In the genomic region with DNA sequence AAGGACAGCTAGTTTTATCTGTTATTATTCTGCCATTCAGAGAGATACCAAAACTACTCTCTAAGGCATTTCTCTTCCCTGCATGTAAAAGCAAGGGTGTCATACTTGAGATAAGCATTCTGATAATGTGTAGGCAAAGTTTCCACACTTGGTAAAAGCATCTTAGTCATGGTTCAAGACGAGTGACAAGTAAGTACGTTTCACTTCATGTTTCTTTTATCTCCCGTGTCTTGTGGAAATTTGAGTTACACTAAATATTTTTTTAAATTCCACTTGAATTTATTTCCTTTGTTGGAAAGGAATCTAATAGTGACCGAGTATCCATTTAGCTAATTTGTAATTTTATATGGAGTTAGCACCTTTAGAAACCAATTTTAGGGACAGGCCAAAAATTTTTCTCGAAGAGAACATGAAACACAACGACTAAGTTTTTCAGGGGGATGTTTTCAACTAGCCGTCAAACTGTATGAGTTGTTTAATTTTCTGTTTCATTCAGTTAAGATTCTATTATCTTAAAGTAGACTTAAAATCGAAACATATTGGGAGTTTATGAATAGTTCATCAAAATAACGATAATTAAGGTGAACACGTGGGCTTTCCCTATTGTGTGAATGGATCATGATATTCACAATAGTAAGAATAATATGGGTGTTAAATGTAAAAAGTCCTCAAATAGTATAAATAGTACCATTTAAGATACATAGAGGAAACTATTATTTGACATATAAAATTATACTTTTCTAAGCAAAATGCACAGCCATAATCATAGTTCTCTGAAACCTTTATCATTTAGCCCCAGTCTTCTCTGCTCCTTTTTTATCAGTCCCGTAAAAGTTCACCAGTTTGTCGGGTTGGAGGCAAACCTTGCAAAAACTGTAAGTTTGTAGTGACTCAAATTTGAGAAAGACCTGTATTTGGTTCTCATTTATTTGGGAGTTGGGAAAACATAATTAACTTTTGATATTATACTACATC, we compare ENCODE assay signal across 1 cellular context.
TF ChIP-seq lines count a peak whose summit lies in the region.

No MANE protein-coding gene starts in this region.

TF ChIP-seq in K562, 482 proteins besides CTCF, POLR2A, EP300 and RAD21 (continued from another document and continues in another):
- TF ChIP-seq, protein P1, sequence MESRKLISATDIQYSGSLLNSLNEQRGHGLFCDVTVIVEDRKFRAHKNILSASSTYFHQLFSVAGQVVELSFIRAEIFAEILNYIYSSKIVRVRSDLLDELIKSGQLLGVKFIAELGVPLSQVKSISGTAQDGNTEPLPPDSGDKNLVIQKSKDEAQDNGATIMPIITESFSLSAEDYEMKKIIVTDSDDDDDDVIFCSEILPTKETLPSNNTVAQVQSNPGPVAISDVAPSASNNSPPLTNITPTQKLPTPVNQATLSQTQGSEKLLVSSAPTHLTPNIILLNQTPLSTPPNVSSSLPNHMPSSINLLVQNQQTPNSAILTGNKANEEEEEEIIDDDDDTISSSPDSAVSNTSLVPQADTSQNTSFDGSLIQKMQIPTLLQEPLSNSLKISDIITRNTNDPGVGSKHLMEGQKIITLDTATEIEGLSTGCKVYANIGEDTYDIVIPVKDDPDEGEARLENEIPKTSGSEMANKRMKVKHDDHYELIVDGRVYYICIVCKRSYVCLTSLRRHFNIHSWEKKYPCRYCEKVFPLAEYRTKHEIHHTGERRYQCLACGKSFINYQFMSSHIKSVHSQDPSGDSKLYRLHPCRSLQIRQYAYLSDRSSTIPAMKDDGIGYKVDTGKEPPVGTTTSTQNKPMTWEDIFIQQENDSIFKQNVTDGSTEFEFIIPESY (CRISPR knock-in tag; IDR thresholded peaks at IDR 0.05): no peak
- TF ChIP-seq THRAP3 (IDR thresholded peaks at IDR 0.05; ENCODE audit: borderline replicate concordance): 0 out of 2 replicates have a peak, but pooled peaks have one; percentile 56
- no peak for TF ChIP-seq U2AF2 (optimal IDR thresholded peaks at IDR 0.05; ENCODE audit: low read depth, low read length)
- TF ChIP-seq, protein P2, sequence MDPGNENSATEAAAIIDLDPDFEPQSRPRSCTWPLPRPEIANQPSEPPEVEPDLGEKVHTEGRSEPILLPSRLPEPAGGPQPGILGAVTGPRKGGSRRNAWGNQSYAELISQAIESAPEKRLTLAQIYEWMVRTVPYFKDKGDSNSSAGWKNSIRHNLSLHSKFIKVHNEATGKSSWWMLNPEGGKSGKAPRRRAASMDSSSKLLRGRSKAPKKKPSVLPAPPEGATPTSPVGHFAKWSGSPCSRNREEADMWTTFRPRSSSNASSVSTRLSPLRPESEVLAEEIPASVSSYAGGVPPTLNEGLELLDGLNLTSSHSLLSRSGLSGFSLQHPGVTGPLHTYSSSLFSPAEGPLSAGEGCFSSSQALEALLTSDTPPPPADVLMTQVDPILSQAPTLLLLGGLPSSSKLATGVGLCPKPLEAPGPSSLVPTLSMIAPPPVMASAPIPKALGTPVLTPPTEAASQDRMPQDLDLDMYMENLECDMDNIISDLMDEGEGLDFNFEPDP (CRISPR knock-in tag; IDR thresholded peaks at IDR 0.05): no peak
- no peak for TF ChIP-seq NKRF (IDR thresholded peaks at IDR 0.05; ENCODE audit: borderline replicate concordance)
- TF ChIP-seq RHOXF2B (CRISPR knock-in tag; conservative IDR thresholded peaks at IDR 0.05): no peak
- TF ChIP-seq YBX1 (IDR thresholded peaks at IDR 0.05): no peak
- TF ChIP-seq XRCC4 (IDR thresholded peaks at IDR 0.05; ENCODE audit: extremely low read depth, insufficient read depth, insufficient read length): no peak
- TF ChIP-seq PHB2 (IDR thresholded peaks at IDR 0.05; ENCODE audit: low read depth): no peak
- no peak for TF ChIP-seq ZNF695 (CRISPR knock-in tag; IDR thresholded peaks at IDR 0.05)
- no peak for TF ChIP-seq NCOA1 (IDR thresholded peaks at IDR 0.05; ENCODE audit: low read depth)
- TF ChIP-seq TFAM (CRISPR knock-in tag; conservative IDR thresholded peaks at IDR 0.05): no peak
- TF ChIP-seq ETV1 (tag; conservative IDR thresholded peaks at IDR 0.05; ENCODE audit: low read depth): no peak
- TF ChIP-seq, protein P3, sequence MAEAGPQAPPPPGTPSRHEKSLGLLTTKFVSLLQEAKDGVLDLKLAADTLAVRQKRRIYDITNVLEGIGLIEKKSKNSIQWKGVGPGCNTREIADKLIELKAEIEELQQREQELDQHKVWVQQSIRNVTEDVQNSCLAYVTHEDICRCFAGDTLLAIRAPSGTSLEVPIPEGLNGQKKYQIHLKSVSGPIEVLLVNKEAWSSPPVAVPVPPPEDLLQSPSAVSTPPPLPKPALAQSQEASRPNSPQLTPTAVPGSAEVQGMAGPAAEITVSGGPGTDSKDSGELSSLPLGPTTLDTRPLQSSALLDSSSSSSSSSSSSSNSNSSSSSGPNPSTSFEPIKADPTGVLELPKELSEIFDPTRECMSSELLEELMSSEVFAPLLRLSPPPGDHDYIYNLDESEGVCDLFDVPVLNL (CRISPR knock-in tag; IDR thresholded peaks at IDR 0.05; ENCODE audit: low read depth): no peak
- no peak for TF ChIP-seq NFXL1 (CRISPR knock-in tag; IDR thresholded peaks at IDR 0.05)
- no peak for TF ChIP-seq ZNF239 (CRISPR knock-in tag; IDR thresholded peaks at IDR 0.05)
- no peak for TF ChIP-seq DACH1 (IDR thresholded peaks at IDR 0.05; ENCODE audit: partially characterized antibody)
- no peak for TF ChIP-seq SLC30A9 (CRISPR knock-in tag; IDR thresholded peaks at IDR 0.05)
- TF ChIP-seq ZNF644 (tag; IDR thresholded peaks at IDR 0.05; ENCODE audit: low read depth): no peak; the same call in none of the 2 replicates
- no peak for TF ChIP-seq FOXJ3 (CRISPR knock-in tag; IDR thresholded peaks at IDR 0.05)
- no peak for TF ChIP-seq BDP1 (IDR thresholded peaks at IDR 0.05; ENCODE audit: insufficient read depth, insufficient read length)
- no peak for TF ChIP-seq SNRNP70 (optimal IDR thresholded peaks at IDR 0.05; ENCODE audit: low read depth, low read length)
- TF ChIP-seq NR2C2 (CRISPR knock-in tag; IDR thresholded peaks at IDR 0.05): no peak
- TF ChIP-seq NR2C2 (tag; IDR thresholded peaks at IDR 0.05): no peak; the same call in 1 of the 2 replicates
- TF ChIP-seq JUN (IDR thresholded peaks at IDR 0.05; ENCODE audit: borderline replicate concordance, low read depth, low read length): no peak
- no peak for TF ChIP-seq JUN (CRISPR knock-in tag; IDR thresholded peaks at IDR 0.05; ENCODE audit: borderline replicate concordance)
- TF ChIP-seq, protein P4, sequence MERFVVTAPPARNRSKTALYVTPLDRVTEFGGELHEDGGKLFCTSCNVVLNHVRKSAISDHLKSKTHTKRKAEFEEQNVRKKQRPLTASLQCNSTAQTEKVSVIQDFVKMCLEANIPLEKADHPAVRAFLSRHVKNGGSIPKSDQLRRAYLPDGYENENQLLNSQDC (CRISPR knock-in tag; IDR thresholded peaks at IDR 0.05): no peak
- TF ChIP-seq, protein P5, sequence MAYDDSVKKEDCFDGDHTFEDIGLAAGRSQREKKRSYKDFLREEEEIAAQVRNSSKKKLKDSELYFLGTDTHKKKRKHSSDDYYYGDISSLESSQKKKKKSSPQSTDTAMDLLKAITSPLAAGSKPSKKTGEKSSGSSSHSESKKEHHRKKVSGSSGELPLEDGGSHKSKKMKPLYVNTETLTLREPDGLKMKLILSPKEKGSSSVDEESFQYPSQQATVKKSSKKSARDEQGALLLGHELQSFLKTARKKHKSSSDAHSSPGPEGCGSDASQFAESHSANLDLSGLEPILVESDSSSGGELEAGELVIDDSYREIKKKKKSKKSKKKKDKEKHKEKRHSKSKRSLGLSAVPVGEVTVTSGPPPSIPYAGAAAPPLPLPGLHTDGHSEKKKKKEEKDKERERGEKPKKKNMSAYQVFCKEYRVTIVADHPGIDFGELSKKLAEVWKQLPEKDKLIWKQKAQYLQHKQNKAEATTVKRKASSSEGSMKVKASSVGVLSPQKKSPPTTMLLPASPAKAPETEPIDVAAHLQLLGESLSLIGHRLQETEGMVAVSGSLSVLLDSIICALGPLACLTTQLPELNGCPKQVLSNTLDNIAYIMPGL (CRISPR knock-in tag; IDR thresholded peaks at IDR 0.05): no peak
- no peak for TF ChIP-seq ZBTB17 (CRISPR knock-in tag; IDR thresholded peaks at IDR 0.05)
- peak; percentile 16; the same call in 1 of the 2 replicates for TF ChIP-seq MTA2 (IDR thresholded peaks at IDR 0.05; ENCODE audit: low read depth)
- no peak for TF ChIP-seq ZNF696 (CRISPR knock-in tag; conservative IDR thresholded peaks at IDR 0.05)
- peak; percentile 78 for TF ChIP-seq TBP (optimal IDR thresholded peaks at IDR 0.05; ENCODE audit: low read depth, low read length)
- no peak for TF ChIP-seq CEBPG (CRISPR knock-in tag; IDR thresholded peaks at IDR 0.05)
- TF ChIP-seq CEBPG (tag; conservative IDR thresholded peaks at IDR 0.05 in 1 of 2, IDR thresholded peaks at IDR 0.05 in 1 of 2): no peak
- peak; percentile 76; the same call in 1 of the 2 replicates for TF ChIP-seq JUND (IDR thresholded peaks at IDR 0.05; ENCODE audit: borderline replicate concordance, low read depth, low read length)
- peak; percentile 56; the same call in 1 of the 3 replicates for TF ChIP-seq JUND (tag; IDR thresholded peaks at IDR 0.05; ENCODE audit: borderline replicate concordance, low read depth, low read length)
- no peak for TF ChIP-seq TCF15 (CRISPR knock-in tag; IDR thresholded peaks at IDR 0.05)
- TF ChIP-seq RBM34 (IDR thresholded peaks at IDR 0.05; ENCODE audit: borderline replicate concordance, insufficient read depth, low read length): no peak
- TF ChIP-seq ZNF407 (IDR thresholded peaks at IDR 0.05; ENCODE audit: low read depth): no peak
- TF ChIP-seq MCM2 (IDR thresholded peaks at IDR 0.05; ENCODE audit: low read depth): no peak
- TF ChIP-seq, protein P6, sequence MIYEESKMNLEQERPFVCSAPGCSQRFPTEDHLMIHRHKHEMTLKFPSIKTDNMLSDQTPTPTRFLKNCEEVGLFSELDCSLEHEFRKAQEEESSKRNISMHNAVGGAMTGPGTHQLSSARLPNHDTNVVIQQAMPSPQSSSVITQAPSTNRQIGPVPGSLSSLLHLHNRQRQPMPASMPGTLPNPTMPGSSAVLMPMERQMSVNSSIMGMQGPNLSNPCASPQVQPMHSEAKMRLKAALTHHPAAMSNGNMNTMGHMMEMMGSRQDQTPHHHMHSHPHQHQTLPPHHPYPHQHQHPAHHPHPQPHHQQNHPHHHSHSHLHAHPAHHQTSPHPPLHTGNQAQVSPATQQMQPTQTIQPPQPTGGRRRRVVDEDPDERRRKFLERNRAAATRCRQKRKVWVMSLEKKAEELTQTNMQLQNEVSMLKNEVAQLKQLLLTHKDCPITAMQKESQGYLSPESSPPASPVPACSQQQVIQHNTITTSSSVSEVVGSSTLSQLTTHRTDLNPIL (CRISPR knock-in tag; IDR thresholded peaks at IDR 0.05): no peak
